In genomic region chr1:150560986-150561829, GRCh38 we compare ENCODE assay signal across 8 cellular contexts. TPM values are rescaled to one million over a fixed set of nuclear protein-coding genes. Genes with fewer than 3 reads are reported as not detected.
DNase-seq lines count a peak whose midpoint lies in the region; ATAC-seq and TF ChIP-seq lines count a peak whose summit lies in the region.

No MANE protein-coding gene starts in this region.

- peak overlapping the region; percentile 96 for H2BK15ac ChIP-seq in IMR-90 (ENCODE audit: low read depth, low read length)

- H3K9me3 ChIP-seq in IMR-90 (ENCODE audit: control insufficient read depth, insufficient read depth, low read length) (no peaks in the 10 kb centered on the region), Panc1 (ENCODE audit: control insufficient read depth, insufficient read depth, low read depth, low read length) (no peaks in the 10 kb centered on the region)
- H3K9me3 ChIP-seq in naive thymus-derived CD4-positive, alpha-beta T cell (ENCODE audit: control insufficient read depth in 2 of 3, low read length in 3 of 3) = no peaks in the 10 kb centered on the region

- peak overlapping the region; percentile 99 for H3K56ac ChIP-seq in IMR-90 (ENCODE audit: extremely low read depth, insufficient read depth, low read length)

- in situ Hi-C loops in IMR-90 (cut with MboI; ENCODE audit: low sequenced_read_pairs) (loop anchor here (10.0 kb wide), 1 partner anchor 244 kb away; the partner anchor contains the start of gene CTSK), Panc1 (cut with HindIII; ENCODE audit: low pct_unique_long_range_greater_than_20kb, low sequenced_read_pairs) (no loop called here)

- peaks cover 43% of the 10 kb centered on the region for H3K36me3 Mint-ChIP-seq in activated T-helper 17 cell treated with anti-CD3 and anti-CD28 coated beads, Interleukin-2, amount 50 U/mL, for 72 hours (ENCODE audit: low read depth)
- H3K36me3 Mint-ChIP-seq in naive thymus-derived CD4-positive, alpha-beta T cell = peaks cover 0 to 9% (median 0%) of the 10 kb centered on the region in 5 donors
- peaks cover 45% of the 10 kb centered on the region for H3K36me3 Mint-ChIP-seq in stimulated activated effector memory CD8-positive, alpha-beta T cell treated with anti-CD3 and anti-CD28 coated beads, Interleukin-12 subunit alpha, Interleukin-12 subunit beta, amount 100 ng/mL, for 72 hours

- H2BK20ac ChIP-seq in IMR-90 (ENCODE audit: low read depth, low read length) = peak overlapping the region; percentile 67

- H3K27me3 Mint-ChIP-seq in activated T-helper 17 cell treated with anti-CD3 and anti-CD28 coated beads, Interleukin-2, amount 50 U/mL, for 72 hours = no peaks in the 10 kb centered on the region
- H3K27me3 Mint-ChIP-seq in naive thymus-derived CD4-positive, alpha-beta T cell = no peaks in the 10 kb centered on the region

- H3K4me1 Mint-ChIP-seq in activated T-helper 17 cell treated with anti-CD3 and anti-CD28 coated beads, Interleukin-2, amount 50 U/mL, for 72 hours = peaks cover 38% of the 10 kb centered on the region
- H3K4me1 Mint-ChIP-seq in naive thymus-derived CD4-positive, alpha-beta T cell = peaks cover 26 to 53% (median 46%) of the 10 kb centered on the region in 7 donors
- peaks cover 58% of the 10 kb centered on the region for H3K4me1 Mint-ChIP-seq in stimulated activated effector memory CD8-positive, alpha-beta T cell treated with anti-CD3 and anti-CD28 coated beads, Interleukin-12 subunit alpha, Interleukin-12 subunit beta, amount 100 ng/mL, for 72 hours

- BruUV-seq in IMR-90 (replicated peaks; lab: Mats Ljungman, UMichigan) (no TSS peak), Panc1 (replicated peaks; lab: Mats Ljungman, UMichigan) (no TSS peak)

- no peaks in the 10 kb centered on the region for H3K27me3 ChIP-seq in ACC112 (ENCODE audit: insufficient read depth, low read length)
- no peaks in the 10 kb centered on the region for H3K27me3 ChIP-seq in IMR-90 (ENCODE audit: control insufficient read depth, insufficient read depth, low read length)
- H3K27me3 ChIP-seq in Panc1 (ENCODE audit: control insufficient read depth, insufficient read depth, low read length) = no peaks in the 10 kb centered on the region
- no peaks in the 10 kb centered on the region for H3K27me3 ChIP-seq in naive thymus-derived CD4-positive, alpha-beta T cell (ENCODE audit: control insufficient read depth in 2 of 2, insufficient read depth in 2 of 2, low read length in 2 of 2)

- POLR2A ChIA-PET in IMR-90 (lab: Charles Lee; ENCODE audit: unreplicated experiment) (interaction anchor here (0.5 to 3.0 kb wide), 5 partner anchors 11 to 57 kb away, joined by 3 to 18 read pairs (median 4); partner anchors contain the start of gene MCL1), Panc1 (lab: Charles Lee) (interaction anchor here (0.5 to 2.4 kb wide), 6 partner anchors 10 to 415 kb away, joined by 3 to 13 read pairs (median 6); no protein-coding TSS in a partner anchor)
- POLR2A ChIA-PET in naive thymus-derived CD4-positive, alpha-beta T cell (lab: Charles Lee) = interaction anchor here (0.6 to 13.8 kb wide), 16 partner anchors 10 to 675 kb away, joined by 3 to 1237 read pairs (median 4); partner anchors contain the start of genes ENSA, FALEC, GOLPH3L and MCL1

- peak overlapping the region; percentile 92 to 97 for H4K8ac ChIP-seq in IMR-90 (ENCODE audit: low read depth in 2 of 2, low read length in 2 of 2)

- peaks cover 12 to 79% of the 10 kb centered on the region in 2 experiments for H3K79me1 ChIP-seq in IMR-90 (ENCODE audit: low read depth in 1 of 2, low read length in 2 of 2)

- peak overlapping the region; percentile 98 for H3K23ac ChIP-seq in IMR-90 (ENCODE audit: low read depth, low read length)

- peak overlapping the region; percentile 99 for H3K14ac ChIP-seq in IMR-90 (replicated peaks; ENCODE audit: low read depth, low read length)

- H3K4me2 ChIP-seq in IMR-90 (ENCODE audit: low read depth, low read length) = peak overlapping the region; percentile 78

- TF ChIP-seq RAD21 in IMR-90 (IDR thresholded peaks at IDR 0.05; ENCODE audit: low read length) = peak; percentile 71

- H4K91ac ChIP-seq in IMR-90 (ENCODE audit: insufficient read depth, low read depth, low read length) = peak overlapping the region; percentile 100

- peaks cover 21% of the 10 kb centered on the region for H4K20me1 ChIP-seq in IMR-90 (ENCODE audit: insufficient read depth, low read length)

- no peaks in the 10 kb centered on the region for H3K36me3 ChIP-seq in ACC112 (ENCODE audit: insufficient read depth, low read length)
- no peaks in the 10 kb centered on the region; the same call in 1 of the 2 replicates for H3K36me3 ChIP-seq in IMR-90 (ENCODE audit: control insufficient read depth, insufficient read depth, low read length)
- H3K36me3 ChIP-seq in Panc1 (ENCODE audit: control insufficient read depth, insufficient read depth, low read length) = no peaks in the 10 kb centered on the region
- no peaks in the 10 kb centered on the region for H3K36me3 ChIP-seq in naive thymus-derived CD4-positive, alpha-beta T cell (ENCODE audit: control insufficient read depth in 2 of 3, insufficient read depth in 3 of 3, low read length in 3 of 3)

- peak; percentile 90 for TF ChIP-seq POLR2A in IMR-90 (IDR thresholded peaks at IDR 0.05; ENCODE audit: low read depth, low read length)

- dilution Hi-C loops in IMR-90 (cut with HindIII; ENCODE audit: low sequenced_read_pairs, unreplicated experiment) = no loop called here

- peak overlapping the region; percentile 89 for H3K18ac ChIP-seq in IMR-90 (ENCODE audit: low read depth, low read length)

- H3K79me2 ChIP-seq in ACC112 (ENCODE audit: control insufficient read depth, insufficient read depth, low read length, unreplicated experiment) = peaks cover 18% of the 10 kb centered on the region

- 2% methylated on average over 13 of the region's 42 CpGs; no CpG with 5 or more reads in 1 of the 2 experiments for WGBS in IMR-90 (ENCODE audit: extremely low coverage in 2 of 2, insufficient read length in 1 of 2), 2 experiments

- peak overlapping the region; percentile 99 for H3K4ac ChIP-seq in IMR-90 (ENCODE audit: low read depth, low read length)

- peak overlapping the region; percentile 96 for H2BK120ac ChIP-seq in IMR-90 (ENCODE audit: low read depth, low read length)

- peak overlapping the region; percentile 95 for H3K27ac Mint-ChIP-seq in activated T-helper 17 cell treated with anti-CD3 and anti-CD28 coated beads, Interleukin-2, amount 50 U/mL, for 72 hours
- H3K27ac Mint-ChIP-seq in naive thymus-derived CD4-positive, alpha-beta T cell = peak overlapping the region; percentile 94 to 100 (median 98)
- peak overlapping the region; percentile 97 for H3K27ac Mint-ChIP-seq in stimulated activated effector memory CD8-positive, alpha-beta T cell treated with anti-CD3 and anti-CD28 coated beads, Interleukin-12 subunit alpha, Interleukin-12 subunit beta, amount 100 ng/mL, for 72 hours

- H4K5ac ChIP-seq in IMR-90 (ENCODE audit: low read depth, low read length) = peak overlapping the region; percentile 91

- peak; percentile 99 for DNase-seq in IMR-90
- DNase-seq in Panc1 (ENCODE audit: low read depth, low spot score) = no peak
- DNase-seq in fibroblast of gingiva (ENCODE audit: low read depth) = peak; percentile 99
- DNase-seq in naive thymus-derived CD4-positive, alpha-beta T cell = peak; percentile 60 to 85 (median 75)
- DNase-seq in stimulated activated effector memory CD8-positive, alpha-beta T cell treated with anti-CD3 and anti-CD28 coated beads, Interleukin-12 subunit alpha, Interleukin-12 subunit beta, amount 100 ng/mL, for 72 hours (ENCODE audit: low spot score in 2 of 2) = peak; percentile 79 to 95

- H3K4me1 ChIP-seq in ACC112 (ENCODE audit: control insufficient read depth, insufficient read depth, low read length, unreplicated experiment) (peaks cover 56% of the 10 kb centered on the region), IMR-90 (ENCODE audit: control insufficient read depth, insufficient read depth, low read length) (peaks cover 26% of the 10 kb centered on the region), Panc1 (ENCODE audit: control insufficient read depth, insufficient read depth, low read length) (peaks cover 50% of the 10 kb centered on the region)
- H3K4me1 ChIP-seq in naive thymus-derived CD4-positive, alpha-beta T cell (ENCODE audit: control insufficient read depth in 2 of 2, insufficient read depth in 2 of 2, low read length in 2 of 2) = peaks cover 39 to 49% of the 10 kb centered on the region in 2 donors

- intact Hi-C loops in IMR-90 (cut with micrococcal nuclease) = loop anchor here (1.0 to 10.0 kb wide), 9 partner anchors 16 to 444 kb away; partner anchors contain the start of genes ARNT, CA14, GOLPH3L and MINDY1
- intact Hi-C loops in Panc1 (cut with micrococcal nuclease; ENCODE audit: unreplicated experiment) = loop anchor here (5.0 kb wide), 2 partner anchors 61 to 251 kb away; no protein-coding TSS in a partner anchor
- intact Hi-C loops in naive thymus-derived CD4-positive, alpha-beta T cell (cut with micrococcal nuclease) = loop anchor here (1.0 to 10.0 kb wide), 24 partner anchors 8 to 595 kb away; partner anchors contain the start of genes GOLPH3L (in 2 of the 2), SETDB1 (in 2 of the 2), TARS2 (in 2 of the 2) and ARNT (in 1 of the 2)

- peak overlapping the region; percentile 81 for H3K4me3 ChIP-seq in ACC112 (ENCODE audit: low read depth, low read length)
- peak overlapping the region; percentile 51 for H3K4me3 ChIP-seq in IMR-90 (ENCODE audit: insufficient read depth, low read depth, low read length)
- peak overlapping the region; percentile 48 to 69 for H3K4me3 ChIP-seq in Panc1 (ENCODE audit: low read depth in 2 of 2, low read length in 2 of 2)
- H3K4me3 ChIP-seq in naive thymus-derived CD4-positive, alpha-beta T cell (ENCODE audit: low read length) = peak overlapping the region; percentile 95

- H3K9me1 ChIP-seq in IMR-90 (ENCODE audit: insufficient read depth, low read length) = peaks cover 19% of the 10 kb centered on the region

- H3K9ac ChIP-seq in IMR-90 (ENCODE audit: low read depth, low read length) = peak overlapping the region; percentile 93

- TF ChIP-seq CTCF in IMR-90 (conservative IDR thresholded peaks at IDR 0.05; ENCODE audit: low read depth, low read length) (peak; percentile 86), Panc1 (IDR thresholded peaks at IDR 0.05) (peak; percentile 92)

- H2AFZ ChIP-seq in ACC112 (ENCODE audit: low read length, unreplicated experiment) = no peak overlapping the region
- H2AFZ ChIP-seq in IMR-90 (replicated peaks; ENCODE audit: low read length, poor library complexity) = peak overlapping the region; percentile 96

- peak overlapping the region; percentile 93 for H2AK5ac ChIP-seq in IMR-90 (ENCODE audit: low read depth, low read length)

- peak overlapping the region; percentile 100 for H3K27ac ChIP-seq in ACC112 (ENCODE audit: low read depth, low read length)
- peak overlapping the region; percentile 96 for H3K27ac ChIP-seq in IMR-90 (ENCODE audit: insufficient read depth, low read length)
- H3K27ac ChIP-seq in Panc1 (ENCODE audit: low read length) = peak overlapping the region; percentile 98
- H3K27ac ChIP-seq in naive thymus-derived CD4-positive, alpha-beta T cell (ENCODE audit: low read depth, low read length) = peak overlapping the region; percentile 97

- CTCF ChIA-PET in IMR-90 (lab: Yijun Ruan, JAX) (interaction anchor here (0.6 to 2.2 kb wide), 15 partner anchors 9 to 374 kb away, joined by 3 to 17 read pairs (median 3); partner anchors contain the start of gene ENSA), Panc1 (lab: Charles Lee) (interaction anchor here (0.6 to 2.3 kb wide), 15 partner anchors 10 to 361 kb away, joined by 3 to 12 read pairs (median 5); partner anchors contain the start of genes ENSA and MCL1)
- CTCF ChIA-PET in naive thymus-derived CD4-positive, alpha-beta T cell (lab: Charles Lee) = interaction anchor here (0.9 to 13.2 kb wide), 20 partner anchors 13 to 362 kb away, joined by 3 to 300 read pairs (median 4); partner anchors contain the start of genes CA14, ENSA, FALEC and GOLPH3L

- H3K9me3 Mint-ChIP-seq in activated T-helper 17 cell treated with anti-CD3 and anti-CD28 coated beads, Interleukin-2, amount 50 U/mL, for 72 hours = no peaks in the 10 kb centered on the region
- H3K9me3 Mint-ChIP-seq in naive thymus-derived CD4-positive, alpha-beta T cell = no peaks in the 10 kb centered on the region
- H3K9me3 Mint-ChIP-seq in stimulated activated effector memory CD8-positive, alpha-beta T cell treated with anti-CD3 and anti-CD28 coated beads, Interleukin-12 subunit alpha, Interleukin-12 subunit beta, amount 100 ng/mL, for 72 hours = no peaks in the 10 kb centered on the region

- H3K4me3 Mint-ChIP-seq in activated T-helper 17 cell treated with anti-CD3 and anti-CD28 coated beads, Interleukin-2, amount 50 U/mL, for 72 hours = peak overlapping the region; percentile 98
- H3K4me3 Mint-ChIP-seq in naive thymus-derived CD4-positive, alpha-beta T cell = peak overlapping the region; percentile 87 to 99 (median 97)
- H3K4me3 Mint-ChIP-seq in stimulated activated effector memory CD8-positive, alpha-beta T cell treated with anti-CD3 and anti-CD28 coated beads, Interleukin-12 subunit alpha, Interleukin-12 subunit beta, amount 100 ng/mL, for 72 hours = peak overlapping the region; percentile 88

- H2BK5ac ChIP-seq in IMR-90 (ENCODE audit: low read depth, low read length, poor library complexity, severe bottlenecking) = peak overlapping the region; percentile 96

- H2AK9ac ChIP-seq in IMR-90 (replicated peaks; ENCODE audit: low read depth, low read length, poor library complexity) = peak overlapping the region; percentile 96

- ATAC-seq in GM18861 (IDR thresholded peaks at IDR 0.05; ENCODE audit: unreplicated experiment) (peak; percentile 26), IMR-90 (ENCODE audit: low read depth) (peak; percentile 83), Panc1 (peak; percentile 91)
- ATAC-seq in activated T-helper 17 cell treated with anti-CD3 and anti-CD28 coated beads, Interleukin-2, amount 50 U/mL, for 72 hours (replicated peaks) = peak; percentile 51
- peak; percentile 49 for ATAC-seq in naive thymus-derived CD4-positive, alpha-beta T cell
- peak; percentile 59 for ATAC-seq in stimulated activated effector memory CD8-positive, alpha-beta T cell treated with anti-CD3 and anti-CD28 coated beads, Interleukin-12 subunit alpha, Interleukin-12 subunit beta, amount 100 ng/mL, for 72 hours

RNA-seq across cellular contexts. Expression of gene ADAMTSL4, which starts 12.0 kb away (rescaled TPM):
- total RNA-seq in IMR-90 (2012; rRNA removed) (0.54 and 0.56 TPM in 2 replicates), Panc1 (2021; ENCODE audit: unreplicated experiment) (9.5 TPM)
- 11.3 and 12.2 TPM in 2 replicates for polyA plus RNA-seq in IMR-90 (2012; rRNA removed)
- polyA plus RNA-seq in IMR-90 (2012; cell fraction: cytosol; rRNA removed) = 7.9 and 11.9 TPM in 2 replicates
- 44.4 and 63.5 TPM in 2 replicates for polyA plus RNA-seq in IMR-90 (2012; cell fraction: nucleus; rRNA removed; ENCODE audit: low replicate concordance)
- 10.4 TPM for polyA plus RNA-seq in Panc1 (2012; ENCODE audit: insufficient read length)
- under 1 TPM; 0.29 to 0.37 TPM for total RNA-seq in activated T-helper 17 cell treated with anti-CD3 and anti-CD28 coated beads, Interleukin-2, amount 50 U/mL, for 72 hours
- total RNA-seq in naive thymus-derived CD4-positive, alpha-beta T cell = 10 to 100 TPM in 1 of 5 experiments, 1 to 10 TPM in 1, under 1 TPM in 3; 0.49 to 27.7 (median 0.79) TPM
- polyA plus RNA-seq in naive thymus-derived CD4-positive, alpha-beta T cell = under 1 TPM; 0.14 to 0.25 TPM

RNA-seq across cellular contexts. Expression of gene MCL1, which starts 18.2 kb away (rescaled TPM):
- total RNA-seq in IMR-90 (2012; rRNA removed) (142 and 212 TPM in 2 replicates), Panc1 (2021; ENCODE audit: unreplicated experiment) (126 TPM)
- 79.5 and 88.4 TPM in 2 replicates for polyA plus RNA-seq in IMR-90 (2012; rRNA removed)
- 32.7 and 42.7 TPM in 2 replicates for polyA plus RNA-seq in IMR-90 (2012; cell fraction: cytosol; rRNA removed)
- polyA plus RNA-seq in IMR-90 (2012; cell fraction: nucleus; rRNA removed; ENCODE audit: low replicate concordance) = 327 and 737 TPM in 2 replicates
- 76.7 TPM for polyA plus RNA-seq in Panc1 (2012; ENCODE audit: insufficient read length)
- total RNA-seq in activated T-helper 17 cell treated with anti-CD3 and anti-CD28 coated beads, Interleukin-2, amount 50 U/mL, for 72 hours = 100 to 1,000 TPM; 235 to 351 TPM
- 1,000 to 10,000 TPM in 1 of 5 experiments, 100 to 1,000 TPM in 4; 302 to 1,400 (median 377) TPM for total RNA-seq in naive thymus-derived CD4-positive, alpha-beta T cell
- polyA plus RNA-seq in naive thymus-derived CD4-positive, alpha-beta T cell = 100 to 1,000 TPM; 171 to 172 TPM

RNA-seq across cellular contexts. Expression of gene FALEC, which starts 45.7 kb away (rescaled TPM):
- total RNA-seq in IMR-90 (2012; rRNA removed) = not detected in 2 replicates
- polyA plus RNA-seq in IMR-90 (2012; rRNA removed) = 0.26 TPM in 1 of 2 replicates, not detected in the other
- 0.12 TPM in 1 of 2 replicates, not detected in the other for polyA plus RNA-seq in IMR-90 (2012; cell fraction: cytosol; rRNA removed)
- polyA plus RNA-seq in IMR-90 (2012; cell fraction: nucleus; rRNA removed; ENCODE audit: low replicate concordance) = not detected in 2 replicates
- total RNA-seq in Panc1 (2021; ENCODE audit: unreplicated experiment) = 1.0 TPM
- 0.53 TPM for polyA plus RNA-seq in Panc1 (2012; ENCODE audit: insufficient read length)
- 1 to 10 TPM in 1 of 2 donors, not detected in 1; 1.2 TPM for total RNA-seq in activated T-helper 17 cell treated with anti-CD3 and anti-CD28 coated beads, Interleukin-2, amount 50 U/mL, for 72 hours
- 1 to 10 TPM in 1 of 5 experiments, under 1 TPM in 1, not detected in 3; 0.44 to 2.5 TPM for total RNA-seq in naive thymus-derived CD4-positive, alpha-beta T cell
- polyA plus RNA-seq in naive thymus-derived CD4-positive, alpha-beta T cell = under 1 TPM in 1 of 2 donors, not detected in 1; 0.76 TPM

RNA-seq across cellular contexts. Expression of gene ECM1, which starts 53.3 kb away (rescaled TPM):
- total RNA-seq in IMR-90 (2012; rRNA removed) = 17.2 and 20.1 TPM in 2 replicates
- polyA plus RNA-seq in IMR-90 (2012; rRNA removed) = 230 and 264 TPM in 2 replicates
- polyA plus RNA-seq in IMR-90 (2012; cell fraction: cytosol; rRNA removed) = 156 and 270 TPM in 2 replicates
- polyA plus RNA-seq in IMR-90 (2012; cell fraction: nucleus; rRNA removed; ENCODE audit: low replicate concordance) = 174 and 251 TPM in 2 replicates
- total RNA-seq in Panc1 (2021; ENCODE audit: unreplicated experiment) = 2.2 TPM
- 1.2 TPM for polyA plus RNA-seq in Panc1 (2012; ENCODE audit: insufficient read length)
- total RNA-seq in activated T-helper 17 cell treated with anti-CD3 and anti-CD28 coated beads, Interleukin-2, amount 50 U/mL, for 72 hours = 1 to 10 TPM; 1.1 to 2.0 TPM
- 1 to 10 TPM in 3 of 5 experiments, under 1 TPM in 2; 0.29 to 2.4 (median 1.4) TPM for total RNA-seq in naive thymus-derived CD4-positive, alpha-beta T cell
- not detected for polyA plus RNA-seq in naive thymus-derived CD4-positive, alpha-beta T cell

Comparison
In these comparisons a context has a peak if more than half of its experiments do, and no peak if none do; other contexts are left out.
1. ATAC-seq: peak in every context shown above with its lines; median percentile 91 in Panc1; 83 in IMR-90; 59 in stimulated activated effector memory CD8-positive, alpha-beta T cell treated with anti-CD3 and anti-CD28 coated beads, Interleukin-12 subunit alpha, Interleukin-12 subunit beta, amount 100 ng/mL, for 72 hours; 51 in activated T-helper 17 cell treated with anti-CD3 and anti-CD28 coated beads, Interleukin-2, amount 50 U/mL, for 72 hours; 49 in naive thymus-derived CD4-positive, alpha-beta T cell; 26 in GM18861.